ENCODE assay signal across 8 cellular contexts in genomic region chr11:101914737-101915426, GRCh38. TPM values are rescaled to one million over a fixed set of nuclear protein-coding genes. Genes with fewer than 3 reads are reported as not detected.
A peak's percentile ranks its signal among the peaks of the same experiment; 100 is the strongest.
DNase-seq lines count a peak whose midpoint lies in the region; ATAC-seq, FAIRE-seq and TF ChIP-seq lines count a peak whose summit lies in the region.

TSS of gene CEP126 (plus strand) at chr11:101915010. CDS start at chr11:101915285, 275 bp downstream.

- intact Hi-C loops in vagina (cut with DNase I) = no loop called here

- TF ChIP-seq CTCF in GM12872 (IDR thresholded peaks at IDR 0.05; ENCODE audit: insufficient read depth, low read depth, low read length) (peak; percentile 13; the same call in 1 of the 3 replicates), astrocyte (IDR thresholded peaks at IDR 0.05; ENCODE audit: insufficient read depth, low read depth, low read length) (peak; percentile 12), vagina (IDR thresholded peaks at IDR 0.05) (peak in 2 of 3 experiments; percentile 26 to 38)

- H3K4me3 Mint-ChIP-seq in T-helper 17 cell = peak within 1 kb of the TSS; percentile 95
- peak within 1 kb of the TSS; percentile 95 for H3K4me3 Mint-ChIP-seq in astrocyte (ENCODE audit: unreplicated experiment)

- peaks cover 10% of the 10 kb centered on the region for H3K27me3 Mint-ChIP-seq in T-helper 17 cell
- H3K27me3 Mint-ChIP-seq in astrocyte (ENCODE audit: low read depth, unreplicated experiment) = no peaks in the 10 kb centered on the region

- no peaks in the 10 kb centered on the region for H4K20me1 ChIP-seq in astrocyte (ENCODE audit: insufficient read depth, low read length)

- peak in 1 of 2 donors; percentile 10 for TF ChIP-seq POLR2A in vagina (IDR thresholded peaks at IDR 0.05)

- peak within 1 kb of the TSS; percentile 84 for H3K9ac ChIP-seq in astrocyte (ENCODE audit: low read length)
- peak within 1 kb of the TSS; percentile 40 for H3K9ac ChIP-seq in rectal smooth muscle tissue (ENCODE audit: low read length)

- ATAC-seq in HG02798 (IDR thresholded peaks at IDR 0.05; ENCODE audit: poor library complexity, unreplicated experiment) = peak; percentile 100
- ATAC-seq in T-helper 17 cell = peak; percentile 94

- H3K4me2 ChIP-seq in astrocyte (ENCODE audit: low read length) = peak within 1 kb of the TSS; percentile 98

- no peaks in the 10 kb centered on the region for H3K36me3 ChIP-seq in astrocyte (ENCODE audit: insufficient read depth, low read length)
- H3K36me3 ChIP-seq in rectal smooth muscle tissue (ENCODE audit: control insufficient read depth, insufficient read depth, low read length) = no peaks in the 10 kb centered on the region
- no peaks in the 10 kb centered on the region for H3K36me3 ChIP-seq in vagina

- peak; percentile 97 for DNase-seq in NCI-H1436 (lab: John Stamatoyannopoulos, UW)
- peak; percentile 84 to 93 (median 88) for DNase-seq in T-helper 17 cell
- DNase-seq in astrocyte (ENCODE audit: low read depth) = peak; percentile 86
- DNase-seq in hepatic stellate cell (ENCODE audit: low spot score) = peak; percentile 86
- peak in 1 of 2 donors; percentile 97 for DNase-seq in vagina (ENCODE audit: extremely low spot score in 2 of 2)

- peak within 1 kb of the TSS; percentile 77 for H3K4me3 ChIP-seq in astrocyte (ENCODE audit: insufficient read depth, low read depth, low read length)
- peak within 1 kb of the TSS; percentile 98 for H3K4me3 ChIP-seq in rectal smooth muscle tissue (ENCODE audit: low read length)
- peak within 1 kb of the TSS; percentile 68 to 70 for H3K4me3 ChIP-seq in vagina

- peaks cover 19% of the 10 kb centered on the region for H3K4me1 Mint-ChIP-seq in T-helper 17 cell
- H3K4me1 Mint-ChIP-seq in astrocyte (ENCODE audit: low read depth, unreplicated experiment) = no peaks in the 10 kb centered on the region

- H3K9me3 ChIP-seq in T-helper 17 cell (ENCODE audit: control insufficient read depth, low read length, poor library complexity, severe bottlenecking) (no peaks in the 10 kb centered on the region), astrocyte (ENCODE audit: insufficient read depth, low read depth, low read length) (no peaks in the 10 kb centered on the region), vagina (no peaks in the 10 kb centered on the region)

- no peaks in the 10 kb centered on the region for H3K79me2 ChIP-seq in astrocyte (ENCODE audit: insufficient read depth, low read length)

- no peaks in the 10 kb centered on the region for H3K27me3 ChIP-seq in astrocyte (ENCODE audit: insufficient read depth, low read length)
- no peaks in the 10 kb centered on the region for H3K27me3 ChIP-seq in rectal smooth muscle tissue (ENCODE audit: control insufficient read depth, insufficient read depth, low read length)
- H3K27me3 ChIP-seq in vagina = no peaks in the 10 kb centered on the region

- H3K9me3 Mint-ChIP-seq in astrocyte (ENCODE audit: unreplicated experiment) = no peaks in the 10 kb centered on the region

- peaks cover 18% of the 10 kb centered on the region for H3K4me1 ChIP-seq in astrocyte (ENCODE audit: insufficient read depth, low read length)
- peaks cover 11% of the 10 kb centered on the region for H3K4me1 ChIP-seq in rectal smooth muscle tissue (ENCODE audit: control insufficient read depth, insufficient read depth, low read length)
- peaks cover 3% of the 10 kb centered on the region for H3K4me1 ChIP-seq in vagina

- H3K27ac Mint-ChIP-seq in T-helper 17 cell (peak within 1 kb of the TSS; percentile 96), astrocyte (ENCODE audit: unreplicated experiment) (peak within 1 kb of the TSS; percentile 96)

- FAIRE-seq in astrocyte (lab: Jason Lieb, UNC) = no peak

- peak within 1 kb of the TSS; percentile 94 for H2AFZ ChIP-seq in astrocyte (ENCODE audit: low read depth, low read length)

- H3K27ac ChIP-seq in astrocyte (ENCODE audit: low read depth, low read length) = peak within 1 kb of the TSS; percentile 85
- peak within 1 kb of the TSS; percentile 96 for H3K27ac ChIP-seq in rectal smooth muscle tissue (ENCODE audit: low read depth, low read length)
- H3K27ac ChIP-seq in vagina = peak within 1 kb of the TSS; percentile 88

- H3K36me3 Mint-ChIP-seq in T-helper 17 cell (ENCODE audit: low read depth) = peaks cover 5% of the 10 kb centered on the region
- H3K36me3 Mint-ChIP-seq in astrocyte (ENCODE audit: low read depth, unreplicated experiment) = no peaks in the 10 kb centered on the region

RNA-seq across cellular contexts. Expression of gene CEP126, which starts in this region (rescaled TPM):
- 1 to 10 TPM in 1 of 2 donors, under 1 TPM in 1; 0.94 to 2.6 TPM for total RNA-seq in T-helper 17 cell
- 2.1 TPM in 2 replicates for total RNA-seq in astrocyte
- 9.6 TPM for total RNA-seq in vagina
